24 cellular contexts compared by ENCODE assay signal in the genomic region with DNA sequence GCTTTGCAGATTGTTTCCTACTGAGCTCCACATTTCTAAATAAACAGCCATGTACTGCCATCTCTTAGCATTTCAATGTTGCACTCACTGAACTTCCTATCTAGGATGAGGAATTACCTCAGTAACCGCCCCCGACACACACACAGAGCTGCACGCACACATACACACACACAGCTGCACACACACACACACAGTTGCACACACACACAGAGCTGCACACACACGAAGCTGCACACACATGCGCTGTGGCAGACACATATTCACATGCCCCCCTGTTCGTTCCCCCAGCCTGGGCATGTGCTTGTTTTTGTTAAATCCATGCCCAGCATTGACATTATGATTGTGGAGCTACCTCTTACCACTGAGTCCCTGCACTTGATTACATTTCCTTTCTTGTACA. TPM values are rescaled to one million over a fixed set of nuclear protein-coding genes. Genes with fewer than 3 reads are reported as not detected.
"Had no signal": no experiment of that assay in that cellular context is flagged by ENCODE, and none has a peak within 500 bp of the region (broad histone marks: within the 10 kb centered on the region; RNA-seq: fewer than 3 reads in every experiment).

No MANE protein-coding gene starts in this region.

- H3K36me3 ChIP-seq: brain microvascular endothelial cell, esophagus squamous epithelium, gastrocnemius medialis, prostate gland had no signal

- H3K4me1 ChIP-seq: prostate gland had no signal

- H3K9me3 Mint-ChIP-seq: activated CD4-positive, alpha-beta memory T cell treated with anti-CD3 and anti-CD28 coated beads for 36 hours; activated naive CD4-positive, alpha-beta T cell treated with anti-CD3 and anti-CD28 coated beads, Interleukin-2, amount 50 U/mL, for 24 hours; activated T-cell treated with anti-CD3 and anti-CD28 coated beads, Interleukin-2, amount 50 U/mL, for 72 hours; effector memory CD8-positive, alpha-beta T cell; memory B cell; nephron progenitor cell had no signal

- ATAC-seq: activated T-cell treated with anti-CD3 and anti-CD28 coated beads, Interleukin-2, amount 50 U/mL, for 72 hours; effector memory CD8-positive, alpha-beta T cell had no signal

- DNase-seq: activated CD4-positive, alpha-beta memory T cell treated with anti-CD3 and anti-CD28 coated beads for 36 hours; activated CD4-positive, alpha-beta T cell treated with anti-CD3 and anti-CD28 coated beads for 48 hours; activated gamma-delta T cell treated with Interleukin-2 at 50 U/mL for 16 hours; activated T-cell treated with anti-CD3 and anti-CD28 coated beads, Interleukin-2, amount 50 U/mL, for 72 hours; aorta; brain microvascular endothelial cell; central memory CD4-positive, alpha-beta T cell; effector memory CD8-positive, alpha-beta T cell; esophagus squamous epithelium; gastrocnemius medialis; left cardiac atrium; nephron progenitor cell; stimulated activated CD4-positive, alpha-beta T cell treated with anti-CD3 and anti-CD28 coated beads, Interleukin-4, amount 100 ng/mL, for 24 hours; stimulated activated naive CD4-positive, alpha-beta T cell treated with Interleukin-2 at 50 U/mL for 16 hours had no signal

- H3K4me3 Mint-ChIP-seq: activated CD4-positive, alpha-beta memory T cell treated with anti-CD3 and anti-CD28 coated beads for 36 hours; activated naive CD4-positive, alpha-beta T cell treated with anti-CD3 and anti-CD28 coated beads, Interleukin-2, amount 50 U/mL, for 24 hours; activated T-cell treated with anti-CD3 and anti-CD28 coated beads, Interleukin-2, amount 50 U/mL, for 72 hours; effector memory CD8-positive, alpha-beta T cell; memory B cell; nephron progenitor cell had no signal

- H3K36me3 Mint-ChIP-seq: activated CD4-positive, alpha-beta memory T cell treated with anti-CD3 and anti-CD28 coated beads for 36 hours; activated naive CD4-positive, alpha-beta T cell treated with anti-CD3 and anti-CD28 coated beads, Interleukin-2, amount 50 U/mL, for 24 hours; memory B cell had no signal

- H3K27me3 ChIP-seq: dorsolateral prefrontal cortex, gastrocnemius medialis had no signal

- H3K9me3 ChIP-seq: esophagus squamous epithelium, gastrocnemius medialis, prostate gland had no signal

- H3K4me3 ChIP-seq: dorsolateral prefrontal cortex, esophagus squamous epithelium, gastrocnemius medialis, prostate gland had no signal

- H3K27ac ChIP-seq: brain microvascular endothelial cell, esophagus squamous epithelium, gastrocnemius medialis, prostate gland had no signal

- H3K4me1 Mint-ChIP-seq: activated naive CD4-positive, alpha-beta T cell treated with anti-CD3 and anti-CD28 coated beads, Interleukin-2, amount 50 U/mL, for 24 hours had no signal

- H3K27ac Mint-ChIP-seq: activated CD4-positive, alpha-beta memory T cell treated with anti-CD3 and anti-CD28 coated beads for 36 hours; activated naive CD4-positive, alpha-beta T cell treated with anti-CD3 and anti-CD28 coated beads, Interleukin-2, amount 50 U/mL, for 24 hours; activated T-cell treated with anti-CD3 and anti-CD28 coated beads, Interleukin-2, amount 50 U/mL, for 72 hours; effector memory CD8-positive, alpha-beta T cell; memory B cell had no signal

RNA-seq across cellular contexts. Expression of a gene that starts 39.6 kb away (rescaled TPM):
- total RNA-seq: activated CD4-positive, alpha-beta memory T cell treated with anti-CD3 and anti-CD28 coated beads for 36 hours; activated T-cell treated with anti-CD3 and anti-CD28 coated beads, Interleukin-2, amount 50 U/mL, for 72 hours; aorta; esophagus squamous epithelium; left cardiac atrium; lower leg skin; mononuclear cell; omental fat pad; prostate gland; T-helper 2 cell treated with Interferon-gamma antibody and Interleukin-4, amounts not matched to agents 100 ng/mL and 5 ng/mL, for 36 hours; ureter had no signal
- polyA plus RNA-seq: adipose tissue, aorta had no signal
